ENCODE assay signal across 8 cellular contexts in genomic region chr14:24271834-24272263, GRCh38. TPM values are rescaled to one million over a fixed set of nuclear protein-coding genes. Genes with fewer than 3 reads are reported as not detected.
DNase-seq lines count a peak whose midpoint lies in the region; ATAC-seq and TF ChIP-seq lines count a peak whose summit lies in the region.

No MANE protein-coding gene starts in this region.

- H3K9ac ChIP-seq in neural cell (ENCODE audit: low read length) = peak overlapping the region; percentile 86

- TF ChIP-seq RAD21 in neural cell (conservative IDR thresholded peaks at IDR 0.05) = no peak

- H3K79me2 ChIP-seq in neural cell (replicated peaks; ENCODE audit: insufficient read depth, low read length) = no peaks in the 10 kb centered on the region

- no peaks in the 10 kb centered on the region for H3K9me3 ChIP-seq in effector memory CD4-positive, alpha-beta T cell (ENCODE audit: control insufficient read depth, low read length)
- H3K9me3 ChIP-seq in neural cell (ENCODE audit: low read length) = no peaks in the 10 kb centered on the region

- H3K4me3 ChIP-seq in effector memory CD4-positive, alpha-beta T cell (ENCODE audit: insufficient read depth, low read depth, low read length, poor library complexity, severe bottlenecking) = peak overlapping the region; percentile 5
- peak overlapping the region; percentile 88 for H3K4me3 ChIP-seq in neural cell (ENCODE audit: low read length)

- no peaks in the 10 kb centered on the region for H3K27me3 ChIP-seq in effector memory CD4-positive, alpha-beta T cell (replicated peaks; ENCODE audit: control insufficient read depth, insufficient read depth, low read length, poor library complexity, severe bottlenecking)
- H3K27me3 ChIP-seq in neural cell (ENCODE audit: insufficient read depth, low read depth, low read length) = no peaks in the 10 kb centered on the region

- peak overlapping the region; percentile 53 for H3K4me2 ChIP-seq in neural cell (ENCODE audit: low read length)

- H3K36me3 ChIP-seq in effector memory CD4-positive, alpha-beta T cell (ENCODE audit: control insufficient read depth, insufficient read depth, low read length) = peaks cover 20% of the 10 kb centered on the region
- no peaks in the 10 kb centered on the region for H3K36me3 ChIP-seq in neural cell (ENCODE audit: insufficient read depth, low read length)

- no peak for TF ChIP-seq CTCF in C4-2B (conservative IDR thresholded peaks at IDR 0.05)
- no peak for TF ChIP-seq CTCF in neural cell (IDR thresholded peaks at IDR 0.05; ENCODE audit: poor library complexity, severe bottlenecking)

- TF ChIP-seq EP300 in neural cell (conservative IDR thresholded peaks at IDR 0.05; ENCODE audit: poor library complexity, severe bottlenecking) = no peak

- peak overlapping the region; percentile 98 for H3K27ac ChIP-seq in C4-2B
- peak overlapping the region; percentile 89 for H3K27ac ChIP-seq in effector memory CD4-positive, alpha-beta T cell (ENCODE audit: insufficient read depth, low read length, poor library complexity, severe bottlenecking)
- H3K27ac ChIP-seq in neural cell (ENCODE audit: low read length) = peak overlapping the region; percentile 34

- peak overlapping the region; percentile 88 for H2AFZ ChIP-seq in neural cell (ENCODE audit: low read depth, low read length)

- peaks cover 25% of the 10 kb centered on the region for H3K4me1 ChIP-seq in effector memory CD4-positive, alpha-beta T cell (ENCODE audit: control insufficient read depth, insufficient read depth, low read length, poor library complexity, severe bottlenecking)

- ATAC-seq in GM18520 (IDR thresholded peaks at IDR 0.05; ENCODE audit: unreplicated experiment) = no peak
- ATAC-seq in GM18505 (IDR thresholded peaks at IDR 0.05; ENCODE audit: unreplicated experiment) = no peak
- no peak for ATAC-seq in GM18517 (IDR thresholded peaks at IDR 0.05; ENCODE audit: unreplicated experiment)
- no peak for ATAC-seq in HG03460 (IDR thresholded peaks at IDR 0.05; ENCODE audit: unreplicated experiment)

- DNase-seq in NCI-H69 (lab: John Stamatoyannopoulos, UW) = peak; percentile 43
- no peak for DNase-seq in effector memory CD4-positive, alpha-beta T cell

- no peaks in the 10 kb centered on the region for H3F3A ChIP-seq in neural cell (ENCODE audit: insufficient read depth, low read length, poor library complexity, severe bottlenecking)

- no peaks in the 10 kb centered on the region for H4K20me1 ChIP-seq in neural cell (ENCODE audit: insufficient read depth)

- no peaks in the 10 kb centered on the region for H3K9me2 ChIP-seq in neural cell (ENCODE audit: insufficient read depth, low read length)

- TF ChIP-seq POLR2A in GM18505 (IDR thresholded peaks at IDR 0.05; ENCODE audit: borderline replicate concordance, extremely low read depth, insufficient read depth, insufficient read length) = no peak

TF ChIP-seq in neural cell, 6 proteins besides CTCF, POLR2A, EP300 and RAD21:
- TF ChIP-seq REST (IDR thresholded peaks at IDR 0.05; ENCODE audit: borderline replicate concordance) = no peak
- no peak for TF ChIP-seq SMC3 (conservative IDR thresholded peaks at IDR 0.05; ENCODE audit: poor library complexity)
- TF ChIP-seq MXI1 (conservative IDR thresholded peaks at IDR 0.05; ENCODE audit: poor library complexity, severe bottlenecking) = no peak
- TF ChIP-seq TAF1 (IDR thresholded peaks at IDR 0.05; ENCODE audit: low read depth) = no peak
- no peak for TF ChIP-seq EZH2 (IDR thresholded peaks at IDR 0.05; ENCODE audit: borderline replicate concordance, insufficient read depth, low read length, poor library complexity, severe bottlenecking)
- no peak for TF ChIP-seq POLR2AphosphoS5 (IDR thresholded peaks at IDR 0.05)

RNA-seq across cellular contexts. Expression of gene RABGGTA, which starts 0.5 kb away (rescaled TPM):
- 28.8 and 33.2 TPM in 2 replicates for polyA plus RNA-seq in neural cell
- 32.2 and 33.6 TPM in 2 replicates for polyA minus RNA-seq in neural cell

RNA-seq across cellular contexts. Expression of gene TGM1, which starts 8.9 kb away (rescaled TPM):
- polyA plus RNA-seq in neural cell = 3.6 and 7.5 TPM in 2 replicates
- 1.6 and 4.9 TPM in 2 replicates for polyA minus RNA-seq in neural cell

RNA-seq across cellular contexts. Expression of gene DHRS1, which starts 27.7 kb away (rescaled TPM):
- 5.5 and 6.9 TPM in 2 replicates for polyA plus RNA-seq in neural cell
- 3.4 and 6.5 TPM in 2 replicates for polyA minus RNA-seq in neural cell

RNA-seq across cellular contexts. Expression of gene NOP9, which starts 27.8 kb away (rescaled TPM):
- polyA plus RNA-seq in neural cell = 13.0 and 19.5 TPM in 2 replicates
- polyA minus RNA-seq in neural cell = 26.2 and 31.9 TPM in 2 replicates

RNA-seq across cellular contexts. Expression of gene TINF2, which starts 29.4 kb away (rescaled TPM):
- polyA plus RNA-seq in neural cell = 103 and 120 TPM in 2 replicates
- 63.4 and 79.1 TPM in 2 replicates for polyA minus RNA-seq in neural cell

Comparison
In these comparisons a context has a peak if more than half of its experiments do, and no peak if none do; other contexts are left out.
1. H3K27ac ChIP-seq: peak in every context shown above with its lines; median percentile 98 in C4-2B; 89 in effector memory CD4-positive, alpha-beta T cell; 34 in neural cell.